ENCODE assay signal across 17 cellular contexts in the genomic region with DNA sequence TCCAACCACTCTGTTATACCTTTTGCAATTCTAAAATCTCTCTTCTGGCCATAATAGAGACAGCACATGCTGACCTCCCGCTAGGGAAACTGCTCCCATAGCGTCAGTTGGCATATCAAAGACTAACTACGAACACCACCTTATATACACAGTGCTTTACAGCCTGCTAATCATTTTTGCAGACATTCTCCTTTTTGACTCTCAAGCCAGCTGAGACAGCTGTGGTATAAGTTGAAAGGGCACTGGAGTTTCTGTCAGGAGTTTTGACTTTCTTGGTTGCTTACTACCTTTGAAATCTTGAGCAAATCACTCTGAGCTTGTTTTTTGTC.
A peak's percentile ranks its signal among the peaks of the same experiment; 100 is the strongest.
DNase-seq lines count a peak whose midpoint lies in the region; ATAC-seq and TF ChIP-seq lines count a peak whose summit lies in the region.
"Had no signal": no experiment of that assay in that cellular context is flagged by ENCODE, and none has a peak within 500 bp of the region (broad histone marks: within the 10 kb centered on the region; RNA-seq: fewer than 3 reads in every experiment).

No MANE protein-coding gene starts in this region.

- no peaks in the 10 kb centered on the region for H3K9me3 ChIP-seq in naive thymus-derived CD4-positive, alpha-beta T cell (ENCODE audit: control insufficient read depth in 2 of 3, low read length in 3 of 3)
- H3K9me3 ChIP-seq: psoas muscle, SK-N-SH had no signal

- TF ChIP-seq CTCF in activated CD8-positive, alpha-beta T cell treated with anti-CD3 and anti-CD28 coated beads for 36 hours (IDR thresholded peaks at IDR 0.05) = no peak
- TF ChIP-seq CTCF in HL-60 (IDR thresholded peaks at IDR 0.05; ENCODE audit: insufficient read depth, low read length) = no peak

- POLR2A ChIA-PET in activated CD8-positive, alpha-beta T cell treated with anti-CD3 and anti-CD28 coated beads for 36 hours (lab: Charles Lee) = interaction anchor here (1.1 kb wide), 1 partner anchor 14 kb away, joined by 3 read pairs; no protein-coding TSS in a partner anchor
- POLR2A ChIA-PET in activated CD8-positive, alpha-beta T cell treated with anti-CD3 and anti-CD28 coated beads, Interleukin-2, amount 10 ng/mL, durations not matched to agents 7 days and 5 days (lab: Charles Lee) = no interaction called here
- POLR2A ChIA-PET in naive thymus-derived CD4-positive, alpha-beta T cell (lab: Charles Lee) = no interaction called here

- CTCF ChIA-PET in activated CD8-positive, alpha-beta T cell treated with anti-CD3 and anti-CD28 coated beads for 36 hours (lab: Charles Lee) = interaction anchor here (0.7 kb wide), 1 partner anchor 31 kb away, joined by 3 read pairs; no protein-coding TSS in a partner anchor
- CTCF ChIA-PET in activated CD8-positive, alpha-beta T cell treated with anti-CD3 and anti-CD28 coated beads, Interleukin-2, amount 10 ng/mL, durations not matched to agents 7 days and 5 days (lab: Charles Lee) = no interaction called here
- CTCF ChIA-PET in naive thymus-derived CD4-positive, alpha-beta T cell (lab: Charles Lee) = no interaction called here

- H3K27ac Mint-ChIP-seq in activated CD8-positive, alpha-beta T cell treated with anti-CD3 and anti-CD28 coated beads for 36 hours = no peak overlapping the region
- no peak overlapping the region for H3K27ac Mint-ChIP-seq in activated CD8-positive, alpha-beta T cell treated with anti-CD3 and anti-CD28 coated beads, Interleukin-2, amount 10 ng/mL, durations not matched to agents 7 days and 5 days
- H3K27ac Mint-ChIP-seq in naive thymus-derived CD4-positive, alpha-beta T cell = peak overlapping the region in 6 of 9 donors; percentile 13 to 65 (median 42)
- H3K27ac Mint-ChIP-seq: effector memory CD8-positive, alpha-beta T cell had no signal

- H3K9me3 Mint-ChIP-seq in activated CD8-positive, alpha-beta T cell treated with anti-CD3 and anti-CD28 coated beads for 36 hours = no peaks in the 10 kb centered on the region
- H3K9me3 Mint-ChIP-seq in activated CD8-positive, alpha-beta T cell treated with anti-CD3 and anti-CD28 coated beads, Interleukin-2, amount 10 ng/mL, durations not matched to agents 7 days and 5 days (ENCODE audit: insufficient read depth) = no peaks in the 10 kb centered on the region
- peaks cover 0 to 11% (median 4%) of the 10 kb centered on the region in 11 donors for H3K9me3 Mint-ChIP-seq in naive thymus-derived CD4-positive, alpha-beta T cell

- no peaks in the 10 kb centered on the region for H3K36me3 ChIP-seq in naive thymus-derived CD4-positive, alpha-beta T cell (ENCODE audit: control insufficient read depth in 2 of 3, insufficient read depth in 3 of 3, low read length in 3 of 3)

- no peak for DNase-seq in activated CD8-positive, alpha-beta T cell treated with anti-CD3 and anti-CD28 coated beads for 36 hours
- DNase-seq in activated CD8-positive, alpha-beta T cell treated with anti-CD3 and anti-CD28 coated beads, Interleukin-2, amount 10 ng/mL, durations not matched to agents 7 days and 5 days = no peak
- DNase-seq in HL-60 (ENCODE audit: low read depth in 1 of 2, low spot score in 1 of 2) (no peak), LoVo (ENCODE audit: low spot score) (no peak), SW480 (ENCODE audit: low spot score) (no peak)
- no peak for DNase-seq in naive thymus-derived CD4-positive, alpha-beta T cell
- DNase-seq: activated gamma-delta T cell; DMS 273 treated with DMSO at 0.1 percent for 48 hours; effector memory CD8-positive, alpha-beta T cell; foreskin melanocyte; NCI-H187 treated with DMSO at 0.1 percent for 48 hours; psoas muscle; SK-N-SH; stimulated activated CD8-positive, alpha-beta memory T cell treated with anti-CD3 and anti-CD28 coated beads, Interleukin-4, amount 100 ng/mL, for 48 hours had no signal

- H3K4me3 ChIP-seq in HL-60 (replicated peaks; ENCODE audit: insufficient read depth, low read length) = no peak overlapping the region
- no peak overlapping the region for H3K4me3 ChIP-seq in naive thymus-derived CD4-positive, alpha-beta T cell (ENCODE audit: low read length)
- H3K4me3 ChIP-seq: psoas muscle had no signal

- H3K27me3 ChIP-seq in HL-60 (ENCODE audit: insufficient read depth, poor library complexity, severe bottlenecking) = no peaks in the 10 kb centered on the region
- no peaks in the 10 kb centered on the region for H3K27me3 ChIP-seq in naive thymus-derived CD4-positive, alpha-beta T cell (ENCODE audit: control insufficient read depth in 2 of 2, insufficient read depth in 2 of 2, low read length in 2 of 2)

- no peak overlapping the region for H3K4me3 Mint-ChIP-seq in activated CD8-positive, alpha-beta T cell treated with anti-CD3 and anti-CD28 coated beads for 36 hours
- H3K4me3 Mint-ChIP-seq in activated CD8-positive, alpha-beta T cell treated with anti-CD3 and anti-CD28 coated beads, Interleukin-2, amount 10 ng/mL, durations not matched to agents 7 days and 5 days = no peak overlapping the region
- peak overlapping the region in 2 of 10 donors; percentile 29 to 41 for H3K4me3 Mint-ChIP-seq in naive thymus-derived CD4-positive, alpha-beta T cell
- H3K4me3 Mint-ChIP-seq: effector memory CD8-positive, alpha-beta T cell had no signal

- no peaks in the 10 kb centered on the region for H3K4me1 ChIP-seq in naive thymus-derived CD4-positive, alpha-beta T cell (ENCODE audit: control insufficient read depth in 2 of 2, insufficient read depth in 2 of 2, low read length in 2 of 2)
- H3K4me1 ChIP-seq: psoas muscle had no signal

- no peaks in the 10 kb centered on the region for H3K36me3 Mint-ChIP-seq in activated CD8-positive, alpha-beta T cell treated with anti-CD3 and anti-CD28 coated beads for 36 hours (ENCODE audit: low read depth)
- no peaks in the 10 kb centered on the region for H3K36me3 Mint-ChIP-seq in activated CD8-positive, alpha-beta T cell treated with anti-CD3 and anti-CD28 coated beads, Interleukin-2, amount 10 ng/mL, durations not matched to agents 7 days and 5 days (ENCODE audit: low read depth)
- peaks cover 0 to under 1% (median 0%) of the 10 kb centered on the region in 5 donors for H3K36me3 Mint-ChIP-seq in naive thymus-derived CD4-positive, alpha-beta T cell
- H3K36me3 Mint-ChIP-seq: IgD-negative memory B cell had no signal

- intact Hi-C loops in activated CD8-positive, alpha-beta T cell treated with anti-CD3 and anti-CD28 coated beads for 36 hours (cut with micrococcal nuclease) = no loop called here
- intact Hi-C loops in naive thymus-derived CD4-positive, alpha-beta T cell (cut with micrococcal nuclease) = no loop called here

- H3K27ac ChIP-seq in HL-60 (replicated peaks) = peak overlapping the region; percentile 37
- H3K27ac ChIP-seq in naive thymus-derived CD4-positive, alpha-beta T cell (ENCODE audit: low read depth, low read length) = no peak overlapping the region
- H3K27ac ChIP-seq: psoas muscle had no signal

- H3K4me1 Mint-ChIP-seq in activated CD8-positive, alpha-beta T cell treated with anti-CD3 and anti-CD28 coated beads for 36 hours (ENCODE audit: low read depth) = peaks cover 16% of the 10 kb centered on the region
- H3K4me1 Mint-ChIP-seq in activated CD8-positive, alpha-beta T cell treated with anti-CD3 and anti-CD28 coated beads, Interleukin-2, amount 10 ng/mL, durations not matched to agents 7 days and 5 days (ENCODE audit: low read depth) = peaks cover 12% of the 10 kb centered on the region
- H3K4me1 Mint-ChIP-seq in naive thymus-derived CD4-positive, alpha-beta T cell = peaks cover 0 to 22% (median 13%) of the 10 kb centered on the region in 7 donors

- ATAC-seq in activated CD8-positive, alpha-beta T cell treated with anti-CD3 and anti-CD28 coated beads for 36 hours = peak; percentile 17
- ATAC-seq in activated CD8-positive, alpha-beta T cell treated with anti-CD3 and anti-CD28 coated beads, Interleukin-2, amount 10 ng/mL, durations not matched to agents 7 days and 5 days = no peak
- ATAC-seq in HG02588 (IDR thresholded peaks at IDR 0.05; ENCODE audit: unreplicated experiment) = peak; percentile 35
- ATAC-seq in naive thymus-derived CD4-positive, alpha-beta T cell = peak; percentile 8
- ATAC-seq in GM18868 (IDR thresholded peaks at IDR 0.05; ENCODE audit: unreplicated experiment) = no peak
- ATAC-seq: psoas muscle had no signal

- peaks cover 31% of the 10 kb centered on the region for H3K27me3 Mint-ChIP-seq in activated CD8-positive, alpha-beta T cell treated with anti-CD3 and anti-CD28 coated beads for 36 hours
- peaks cover 27% of the 10 kb centered on the region for H3K27me3 Mint-ChIP-seq in activated CD8-positive, alpha-beta T cell treated with anti-CD3 and anti-CD28 coated beads, Interleukin-2, amount 10 ng/mL, durations not matched to agents 7 days and 5 days (ENCODE audit: low read depth)
- H3K27me3 Mint-ChIP-seq in naive thymus-derived CD4-positive, alpha-beta T cell = peaks cover 14 to 31% (median 26%) of the 10 kb centered on the region in 5 donors
- H3K27me3 Mint-ChIP-seq: IgD-negative memory B cell had no signal

Comparison
In these comparisons a context has a peak if more than half of its experiments do, and no peak if none do; other contexts are left out.
1. ATAC-seq: peak in activated CD8-positive, alpha-beta T cell treated with anti-CD3 and anti-CD28 coated beads for 36 hours (single experiment), HG02588 (single experiment) and naive thymus-derived CD4-positive, alpha-beta T cell (single experiment); none in activated CD8-positive, alpha-beta T cell treated with anti-CD3 and anti-CD28 coated beads, Interleukin-2, amount 10 ng/mL, durations not matched to agents 7 days and 5 days (single experiment) and GM18868 (single experiment).
2. H3K27ac Mint-ChIP-seq: peak in naive thymus-derived CD4-positive, alpha-beta T cell (6 of 9); none in activated CD8-positive, alpha-beta T cell treated with anti-CD3 and anti-CD28 coated beads for 36 hours (single experiment) and activated CD8-positive, alpha-beta T cell treated with anti-CD3 and anti-CD28 coated beads, Interleukin-2, amount 10 ng/mL, durations not matched to agents 7 days and 5 days (single experiment).